ENCODE assay signal across 1 cellular context in genomic region chr19:17889609-17890214, GRCh38.
TF ChIP-seq lines count a peak whose summit lies in the region.

No MANE protein-coding gene starts in this region.

TF ChIP-seq in HepG2, 621 proteins besides CTCF, POLR2A, EP300 and RAD21 (continued from another document):
- TF ChIP-seq ZNF704 (CRISPR knock-in tag; IDR thresholded peaks at IDR 0.05; ENCODE audit: borderline replicate concordance) (0 out of 2 replicates have a peak, but pooled peaks have one; percentile 47), FOXC1 (CRISPR knock-in tag; IDR thresholded peaks at IDR 0.05; ENCODE audit: borderline replicate concordance) (0 out of 2 replicates have a peak, but pooled peaks have one; percentile 25), ZNF558 (CRISPR knock-in tag; IDR thresholded peaks at IDR 0.05; ENCODE audit: borderline replicate concordance) (peak; percentile 46; the same call in 1 of the 2 replicates), ZBTB42 (CRISPR knock-in tag; IDR thresholded peaks at IDR 0.05) (0 out of 2 replicates have a peak, but pooled peaks have one; percentile 34), CREM (IDR thresholded peaks at IDR 0.05) (no peak), CREM (CRISPR knock-in tag; IDR thresholded peaks at IDR 0.05) (no peak), ZSCAN31 (CRISPR knock-in tag; IDR thresholded peaks at IDR 0.05; ENCODE audit: low read depth) (0 out of 2 replicates have a peak, but pooled peaks have one; percentile 39), RFXAP (CRISPR knock-in tag; IDR thresholded peaks at IDR 0.05; ENCODE audit: borderline replicate concordance) (0 out of 2 replicates have a peak, but pooled peaks have one; percentile 26), MAZ (IDR thresholded peaks at IDR 0.05; ENCODE audit: borderline replicate concordance, low read depth, low read length) (no peak), MAZ (CRISPR knock-in tag; IDR thresholded peaks at IDR 0.05; ENCODE audit: low read depth) (peak; percentile 42; the same call in 1 of the 2 replicates), ZNF564 (CRISPR knock-in tag; IDR thresholded peaks at IDR 0.05) (peak; percentile 72; the same call in 1 of the 2 replicates), TARDBP (CRISPR knock-in tag; IDR thresholded peaks at IDR 0.05) (no peak), MIER2 (CRISPR knock-in tag; IDR thresholded peaks at IDR 0.05) (peak; percentile 99), ZFP37 (CRISPR knock-in tag; IDR thresholded peaks at IDR 0.05; ENCODE audit: borderline replicate concordance) (0 out of 2 replicates have a peak, but pooled peaks have one; percentile 62), MED1 (CRISPR knock-in tag; IDR thresholded peaks at IDR 0.05) (0 out of 2 replicates have a peak, but pooled peaks have one; percentile 23), ZNF335 (CRISPR knock-in tag; IDR thresholded peaks at IDR 0.05) (0 out of 2 replicates have a peak, but pooled peaks have one; percentile 36), KDM2A (CRISPR knock-in tag; IDR thresholded peaks at IDR 0.05; ENCODE audit: borderline replicate concordance, low read depth) (0 out of 2 replicates have a peak, but pooled peaks have one; percentile 57), NR2F1 (CRISPR knock-in tag; IDR thresholded peaks at IDR 0.05) (0 out of 4 replicates have a peak, but pooled peaks of 1 of the 2 experiments have one; percentile 24), ELF1 (CRISPR knock-in tag; IDR thresholded peaks at IDR 0.05) (no peak), GZF1 (CRISPR knock-in tag; IDR thresholded peaks at IDR 0.05) (no peak), MYNN (CRISPR knock-in tag; IDR thresholded peaks at IDR 0.05; ENCODE audit: low read depth) (peak; percentile 73; the same call in 1 of the 2 replicates), E2F1 (CRISPR knock-in tag; IDR thresholded peaks at IDR 0.05) (peak; percentile 46; the same call in 1 of the 2 replicates), ZBTB40 (IDR thresholded peaks at IDR 0.05) (no peak), ZBTB40 (CRISPR knock-in tag; IDR thresholded peaks at IDR 0.05) (0 out of 2 replicates have a peak, but pooled peaks have one; percentile 17), ZNF792 (CRISPR knock-in tag; IDR thresholded peaks at IDR 0.05) (peak; percentile 72; the same call in 1 of the 2 replicates), SP140L (CRISPR knock-in tag; IDR thresholded peaks at IDR 0.05; ENCODE audit: borderline replicate concordance) (peak; percentile 79; the same call in 1 of the 2 replicates), RXRB (CRISPR knock-in tag; IDR thresholded peaks at IDR 0.05; ENCODE audit: borderline replicate concordance) (peak; percentile 43; the same call in 1 of the 2 replicates), ARID5B (CRISPR knock-in tag; IDR thresholded peaks at IDR 0.05) (0 out of 2 replicates have a peak, but pooled peaks have one; percentile 46), ZNF790 (CRISPR knock-in tag; IDR thresholded peaks at IDR 0.05; ENCODE audit: borderline replicate concordance) (0 out of 2 replicates have a peak, but pooled peaks have one; percentile 26), ERF (CRISPR knock-in tag; IDR thresholded peaks at IDR 0.05) (peak; percentile 84), SIX4 (CRISPR knock-in tag; IDR thresholded peaks at IDR 0.05) (0 out of 2 replicates have a peak, but pooled peaks have one; percentile 48), ZNF124 (CRISPR knock-in tag; IDR thresholded peaks at IDR 0.05) (0 out of 2 replicates have a peak, but pooled peaks have one; percentile 59), BRCA1 (CRISPR knock-in tag; IDR thresholded peaks at IDR 0.05) (peak; percentile 70; the same call in 1 of the 2 replicates), HOXA5 (CRISPR knock-in tag; IDR thresholded peaks at IDR 0.05) (peak; percentile 69), HNF4A (CRISPR knock-in tag; IDR thresholded peaks at IDR 0.05) (no peak), WIZ (CRISPR knock-in tag; IDR thresholded peaks at IDR 0.05) (peak; percentile 97; the same call in 1 of the 2 replicates), PRDM10 (CRISPR knock-in tag; IDR thresholded peaks at IDR 0.05; ENCODE audit: low read depth) (no peak), PPARG (CRISPR knock-in tag; conservative IDR thresholded peaks at IDR 0.05) (0 out of 2 replicates have a peak, but pooled peaks have one; percentile 28), SMAD3 (CRISPR knock-in tag; IDR thresholded peaks at IDR 0.05) (peak; percentile 77; the same call in 1 of the 2 replicates), KAT8 (CRISPR knock-in tag; IDR thresholded peaks at IDR 0.05) (peak; percentile 46; the same call in 1 of the 2 replicates), SKI (IDR thresholded peaks at IDR 0.05; ENCODE audit: partially characterized antibody) (no peak)
